8 cellular contexts compared by ENCODE assay signal in genomic region chr17:59786213-59786535, GRCh38.
DNase-seq lines count a peak whose midpoint lies in the region; ATAC-seq and TF ChIP-seq lines count a peak whose summit lies in the region.

No MANE protein-coding gene starts in this region.

- no peak for ATAC-seq in omental fat pad (ENCODE audit: low FRiP score)
- no peak for ATAC-seq in HG02798 (IDR thresholded peaks at IDR 0.05; ENCODE audit: poor library complexity, unreplicated experiment)

- peak overlapping the region; percentile 88 for H3K27ac ChIP-seq in MM.1S (ENCODE audit: low read length)
- peak overlapping the region; percentile 98 for H3K27ac ChIP-seq in colonic mucosa
- H3K27ac ChIP-seq in neural progenitor cell = no peak overlapping the region

- H3K27me3 ChIP-seq in MM.1S (replicated peaks; ENCODE audit: insufficient read depth, low read length) (no peaks in the 10 kb centered on the region), colonic mucosa (no peaks in the 10 kb centered on the region), neural progenitor cell (no peaks in the 10 kb centered on the region)

- H3K27me3 Mint-ChIP-seq in CD14-positive monocyte (ENCODE audit: low read depth in 3 of 3) (no peaks in the 10 kb centered on the region), neural progenitor cell (ENCODE audit: insufficient read depth, low read depth) (peaks cover 2% of the 10 kb centered on the region)

- peak overlapping the region; percentile 33 for H3K4me3 ChIP-seq in MM.1S (ENCODE audit: low read length)
- H3K4me3 ChIP-seq in colonic mucosa = no peak overlapping the region
- no peak overlapping the region for H3K4me3 ChIP-seq in neural progenitor cell

- intact Hi-C loops in CD14-positive monocyte (cut with micrococcal nuclease) (loop anchor here (2.0 to 5.0 kb wide), 3 partner anchors 19 to 51 kb away; no protein-coding TSS in a partner anchor), colonic mucosa (cut with DNase I) (loop anchor here (2.0 to 5.0 kb wide), 2 partner anchors 41 to 55 kb away; no protein-coding TSS in a partner anchor)

- no peaks in the 10 kb centered on the region for H3K9me3 ChIP-seq in MM.1S (replicated peaks; ENCODE audit: insufficient read depth, low read length)
- no peaks in the 10 kb centered on the region for H3K9me3 ChIP-seq in colonic mucosa
- no peaks in the 10 kb centered on the region for H3K9me3 ChIP-seq in neural progenitor cell (ENCODE audit: low read depth)

- peaks cover 7% of the 10 kb centered on the region; the same call in 1 of the 2 replicates for H3K79me2 ChIP-seq in MM.1S (ENCODE audit: low read length)
- H3K79me2 ChIP-seq in neural progenitor cell (ENCODE audit: low read depth) = no peaks in the 10 kb centered on the region

- H3K27ac Mint-ChIP-seq in CD14-positive monocyte = peak overlapping the region; percentile 94 to 98 (median 98)
- peak overlapping the region; percentile 74 for H3K27ac Mint-ChIP-seq in neural progenitor cell

- H4K20me1 ChIP-seq in MM.1S (ENCODE audit: insufficient read depth, low read length) (no peaks in the 10 kb centered on the region), neural progenitor cell (ENCODE audit: low read depth) (no peaks in the 10 kb centered on the region)

- H3K4me3 Mint-ChIP-seq in CD14-positive monocyte = peak overlapping the region; percentile 56 to 83
- peak overlapping the region; percentile 36 for H3K4me3 Mint-ChIP-seq in neural progenitor cell

- DNase-seq in CD14-positive monocyte (ENCODE audit: low spot score) (no peak), MM.1S (peak; percentile 10), colonic mucosa (no peak), neural progenitor cell (ENCODE audit: low spot score) (no peak), omental fat pad (ENCODE audit: low spot score) (no peak), iPS-NIHi11 (ENCODE audit: low spot score) (no peak), putamen (ENCODE audit: low spot score) (no peak)

- no peak for TF ChIP-seq CTCF in CD14-positive monocyte (IDR thresholded peaks at IDR 0.05)
- TF ChIP-seq CTCF in MM.1S (IDR thresholded peaks at IDR 0.05; ENCODE audit: low read length) = no peak
- TF ChIP-seq CTCF in colonic mucosa (IDR thresholded peaks at IDR 0.05) = no peak
- no peak for TF ChIP-seq CTCF in neural progenitor cell (IDR thresholded peaks at IDR 0.05)
- TF ChIP-seq CTCF in omental fat pad (IDR thresholded peaks at IDR 0.05) = no peak

- H2AFZ ChIP-seq in MM.1S (ENCODE audit: low read length) (peak overlapping the region; percentile 39), neural progenitor cell (replicated peaks) (no peak overlapping the region)

- peak overlapping the region; percentile 78 for H3K4me2 ChIP-seq in MM.1S (ENCODE audit: low read depth, low read length)
- no peak overlapping the region for H3K4me2 ChIP-seq in neural progenitor cell

- H3K4me1 ChIP-seq in MM.1S (ENCODE audit: low read length) (peaks cover 23% of the 10 kb centered on the region), colonic mucosa (no peaks in the 10 kb centered on the region), neural progenitor cell (peaks cover 21% of the 10 kb centered on the region)

- peaks cover 27 to 54% of the 10 kb centered on the region in 2 donors for H3K36me3 Mint-ChIP-seq in CD14-positive monocyte
- peaks cover 3% of the 10 kb centered on the region for H3K36me3 Mint-ChIP-seq in neural progenitor cell

- H3K9me3 Mint-ChIP-seq in CD14-positive monocyte = peaks cover 0 to 4% (median 0%) of the 10 kb centered on the region in 7 donors
- no peaks in the 10 kb centered on the region for H3K9me3 Mint-ChIP-seq in neural progenitor cell

- H3F3A ChIP-seq in MM.1S (ENCODE audit: insufficient read depth, low read length) (peaks cover 24% of the 10 kb centered on the region), neural progenitor cell (ENCODE audit: low read depth) (peaks cover 5% of the 10 kb centered on the region)

- H3K9me2 ChIP-seq in MM.1S (replicated peaks; ENCODE audit: insufficient read depth, low read length) = no peaks in the 10 kb centered on the region

- H3K4me1 Mint-ChIP-seq in CD14-positive monocyte (peaks cover 63% of the 10 kb centered on the region), neural progenitor cell (peaks cover 37% of the 10 kb centered on the region)

- no peaks in the 10 kb centered on the region for H3K36me3 ChIP-seq in MM.1S (replicated peaks; ENCODE audit: insufficient read depth, low read length)
- H3K36me3 ChIP-seq in colonic mucosa = no peaks in the 10 kb centered on the region
- H3K36me3 ChIP-seq in neural progenitor cell = no peaks in the 10 kb centered on the region

- H3K9ac ChIP-seq in MM.1S (ENCODE audit: low read length) (peak overlapping the region; percentile 20; the same call in 1 of the 2 replicates), colonic mucosa (ENCODE audit: low read depth in 2 of 2, low read length in 2 of 2) (peak overlapping the region in 1 of 2 donors; percentile 53), neural progenitor cell (no peak overlapping the region)
